ENCODE assay signal across 8 cellular contexts in genomic region chr3:98573231-98573728, GRCh38. TPM values are rescaled to one million over a fixed set of nuclear protein-coding genes. Genes with fewer than 3 reads are reported as not detected.
DNase-seq lines count a peak whose midpoint lies in the region; ATAC-seq and FAIRE-seq lines count a peak whose summit lies in the region.

No MANE protein-coding gene starts in this region.

- DNase-seq in NCI-H2171 treated with DMSO at 0.1 percent for 48 hours (lab: John Stamatoyannopoulos, UW), result peak; percentile 30
- no peak for DNase-seq in NCI-H2171 (lab: John Stamatoyannopoulos, UW)
- DNase-seq in HTR-8/SVneo (ENCODE audit: insufficient read length, low spot score), result peak; percentile 23
- DNase-seq in adipocyte (ENCODE audit: low read depth), result peak; percentile 57
- no peak for DNase-seq in natural killer cell treated with Interleukin-12 subunit alpha and Interleukin-12 subunit beta and Interleukin-15 and Interleukin-18, amount 100 ng/mL, for 72 hours (ENCODE audit: low spot score)
- DNase-seq in HPDE6-E6E7 (ENCODE audit: extremely low spot score), result no peak

- ATAC-seq in GM19467 (IDR thresholded peaks at IDR 0.05; ENCODE audit: unreplicated experiment), result peak; percentile 67
- peak in 1 of 2 donors; percentile 52 for ATAC-seq in natural killer cell treated with Interleukin-12 subunit alpha and Interleukin-12 subunit beta and Interleukin-15 and Interleukin-18, amount 100 ng/mL, for 72 hours
- no peak for ATAC-seq in HG03097 (IDR thresholded peaks at IDR 0.05; ENCODE audit: low FRiP score, unreplicated experiment)

- H3K4me3 Mint-ChIP-seq in natural killer cell treated with Interleukin-12 subunit alpha and Interleukin-12 subunit beta and Interleukin-15 and Interleukin-18, amount 100 ng/mL, for 72 hours, result peak overlapping the region; percentile 80

- no peaks in the 10 kb centered on the region for H3K9me3 ChIP-seq in adipocyte (ENCODE audit: control insufficient read depth, low read length)

- no peak for FAIRE-seq in HTR-8/SVneo (lab: Jason Lieb, UNC)

- peaks cover 24 to 37% of the 10 kb centered on the region in 2 donors for H3K4me1 Mint-ChIP-seq in natural killer cell treated with Interleukin-12 subunit alpha and Interleukin-12 subunit beta and Interleukin-15 and Interleukin-18, amount 100 ng/mL, for 72 hours (ENCODE audit: low read depth in 2 of 2)

- H3K4me1 ChIP-seq in adipocyte (ENCODE audit: control insufficient read depth, insufficient read depth, low read length), result peaks cover 25% of the 10 kb centered on the region

- H3K27me3 Mint-ChIP-seq in natural killer cell treated with Interleukin-12 subunit alpha and Interleukin-12 subunit beta and Interleukin-15 and Interleukin-18, amount 100 ng/mL, for 72 hours, result no peaks in the 10 kb centered on the region

- peaks cover 12% of the 10 kb centered on the region for H3K36me3 Mint-ChIP-seq in natural killer cell treated with Interleukin-12 subunit alpha and Interleukin-12 subunit beta and Interleukin-15 and Interleukin-18, amount 100 ng/mL, for 72 hours

- H3K4me3 ChIP-seq in adipocyte (ENCODE audit: low read length), result no peak overlapping the region

- H3K9ac ChIP-seq in adipocyte (ENCODE audit: low read length), result no peak overlapping the region

- peaks cover 3% of the 10 kb centered on the region for H3K9me3 Mint-ChIP-seq in natural killer cell treated with Interleukin-12 subunit alpha and Interleukin-12 subunit beta and Interleukin-15 and Interleukin-18, amount 100 ng/mL, for 72 hours

- H3K27ac Mint-ChIP-seq in natural killer cell treated with Interleukin-12 subunit alpha and Interleukin-12 subunit beta and Interleukin-15 and Interleukin-18, amount 100 ng/mL, for 72 hours, result peak overlapping the region; percentile 82 to 83

- H3K27me3 ChIP-seq in adipocyte (replicated peaks; ENCODE audit: control insufficient read depth, insufficient read depth, low read length), result no peaks in the 10 kb centered on the region

- H3K36me3 ChIP-seq in adipocyte (ENCODE audit: control insufficient read depth, insufficient read depth, low read length, severe bottlenecking), result peaks cover under 1% of the 10 kb centered on the region

RNA-seq across cellular contexts. Expression of gene CPOX, which starts 20.1 kb away (rescaled TPM):
- total RNA-seq in natural killer cell treated with Interleukin-12 subunit alpha and Interleukin-12 subunit beta and Interleukin-15 and Interleukin-18, amount 100 ng/mL, for 72 hours, result 10 to 100 TPM; 35.7 to 84.3 TPM

RNA-seq across cellular contexts. Expression of gene GPR15, which starts 41.5 kb away (rescaled TPM):
- total RNA-seq in natural killer cell treated with Interleukin-12 subunit alpha and Interleukin-12 subunit beta and Interleukin-15 and Interleukin-18, amount 100 ng/mL, for 72 hours, result 10 to 100 TPM in 1 of 2 donors, 1 to 10 TPM in 1; 1.4 to 13.2 TPM

RNA-seq across cellular contexts. Expression of gene CLDND1, which starts 50.6 kb away (rescaled TPM):
- total RNA-seq in natural killer cell treated with Interleukin-12 subunit alpha and Interleukin-12 subunit beta and Interleukin-15 and Interleukin-18, amount 100 ng/mL, for 72 hours, result 100 to 1,000 TPM; 352 to 548 TPM

Comparison
In these comparisons a context has a peak if more than half of its experiments do, and no peak if none do; other contexts are left out.
1. DNase-seq: peak in NCI-H2171 treated with DMSO at 0.1 percent for 48 hours (single experiment), HTR-8/SVneo (single experiment) and adipocyte (single experiment); none in NCI-H2171 (single experiment), natural killer cell treated with Interleukin-12 subunit alpha and Interleukin-12 subunit beta and Interleukin-15 and Interleukin-18, amount 100 ng/mL, for 72 hours (single experiment) and HPDE6-E6E7 (single experiment).